In the genomic region with DNA sequence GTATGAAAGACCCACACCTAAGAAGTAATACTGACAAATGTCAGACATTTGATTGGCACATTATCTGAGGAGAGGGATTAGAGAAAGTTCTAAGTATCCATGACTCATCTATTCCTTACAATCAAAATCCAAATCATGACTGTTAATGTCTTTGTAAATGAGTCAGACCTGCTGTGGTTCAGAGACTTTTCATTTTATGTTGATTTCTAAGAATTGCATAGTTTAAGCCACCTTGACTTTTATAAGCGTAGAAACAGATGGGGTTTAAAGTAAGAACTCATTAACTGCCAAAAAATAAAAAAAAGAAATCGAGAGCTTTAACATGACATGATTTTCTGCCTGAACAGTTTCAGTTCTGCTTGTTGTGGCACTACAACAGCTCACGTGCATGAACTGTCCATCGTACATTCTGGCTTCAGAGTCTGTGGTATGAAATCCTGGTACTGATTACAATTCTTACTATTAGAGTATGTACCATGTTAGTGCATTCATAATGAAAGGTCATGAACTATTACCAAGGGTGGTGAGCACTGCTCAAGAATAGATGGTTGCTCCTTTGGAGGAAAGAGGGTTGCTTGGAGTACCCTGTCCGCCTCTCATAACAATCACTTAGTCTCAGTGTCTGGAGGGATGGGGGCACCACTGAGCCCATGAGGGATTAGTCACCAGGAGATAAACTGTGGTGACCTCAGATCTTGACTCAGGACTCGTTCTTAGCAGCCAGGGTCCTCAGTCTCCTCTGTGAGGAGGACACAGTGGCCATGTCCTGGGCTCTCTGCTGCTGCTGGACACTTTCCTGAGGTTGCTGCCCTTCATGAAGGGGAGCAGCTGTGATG, we compare ENCODE assay signal across 9 cellular contexts. TPM values are rescaled to one million over a fixed set of nuclear protein-coding genes. Genes with fewer than 3 reads are reported as not detected.
DNase-seq lines count a peak whose midpoint lies in the region; ATAC-seq and TF ChIP-seq lines count a peak whose summit lies in the region.
"Had no signal": no experiment of that assay in that cellular context is flagged by ENCODE, and none has a peak within 500 bp of the region (broad histone marks: within the 10 kb centered on the region; RNA-seq: fewer than 3 reads in every experiment).

No MANE protein-coding gene starts in this region.

- H3K27me3 ChIP-seq in CD4-positive, CD25-positive, alpha-beta regulatory T cell (ENCODE audit: control insufficient read depth, insufficient read depth, low read length): no peaks in the 10 kb centered on the region
- H3K27me3 ChIP-seq in osteoblast (ENCODE audit: insufficient read depth, low read length) (no peaks in the 10 kb centered on the region), BE2C (no peaks in the 10 kb centered on the region)
- H3K27me3 ChIP-seq: tibial artery had no signal

- POLR2A ChIA-PET in WTC11 (lab: Charles Lee): interaction anchor here (0.6 kb wide), 1 partner anchor 239 kb away, joined by 3 read pairs; no protein-coding TSS in a partner anchor

- no peak overlapping the region for H3K27ac ChIP-seq in CD4-positive, CD25-positive, alpha-beta regulatory T cell (ENCODE audit: insufficient read depth, low read length, poor library complexity, severe bottlenecking)
- peak overlapping the region; percentile 58 for H3K27ac ChIP-seq in osteoblast (ENCODE audit: low read depth, low read length)
- H3K27ac ChIP-seq: tibial artery had no signal

- peaks cover 0 to 8% (median 4%) of the 10 kb centered on the region in 4 donors for H3K4me1 Mint-ChIP-seq in CD4-positive, CD25-positive, alpha-beta regulatory T cell
- H3K4me1 Mint-ChIP-seq in WTC11: peaks cover 43% of the 10 kb centered on the region

- CTCF ChIA-PET in WTC11 (lab: Charles Lee): interaction anchor here (0.7 to 1.2 kb wide), 2 partner anchors 40 to 52 kb away, joined by 3 read pairs; no protein-coding TSS in a partner anchor

- H3K27ac Mint-ChIP-seq in CD4-positive, CD25-positive, alpha-beta regulatory T cell: peak overlapping the region in 1 of 3 donors; percentile 14
- peak overlapping the region; percentile 98 for H3K27ac Mint-ChIP-seq in WTC11

- H3K9me3 ChIP-seq in CD4-positive, CD25-positive, alpha-beta regulatory T cell (ENCODE audit: control insufficient read depth in 2 of 2, low read length in 2 of 2): no peaks in the 10 kb centered on the region
- H3K9me3 ChIP-seq in osteoblast (ENCODE audit: low read depth, low read length): no peaks in the 10 kb centered on the region
- H3K9me3 ChIP-seq in BE2C: no peaks in the 10 kb centered on the region
- H3K9me3 ChIP-seq: tibial artery had no signal

- no peaks in the 10 kb centered on the region for H3K79me2 ChIP-seq in osteoblast (ENCODE audit: insufficient read depth, low read length)

- peaks cover under 1% of the 10 kb centered on the region for H3K36me3 Mint-ChIP-seq in CD4-positive, CD25-positive, alpha-beta regulatory T cell
- H3K36me3 Mint-ChIP-seq in WTC11: peaks cover 67% of the 10 kb centered on the region

- no peak overlapping the region for H3K4me3 Mint-ChIP-seq in CD4-positive, CD25-positive, alpha-beta regulatory T cell
- H3K4me3 Mint-ChIP-seq in WTC11: no peak overlapping the region

- H3K27me3 Mint-ChIP-seq in CD4-positive, CD25-positive, alpha-beta regulatory T cell: peaks cover 4% of the 10 kb centered on the region
- H3K27me3 Mint-ChIP-seq in WTC11 (ENCODE audit: low read depth): no peaks in the 10 kb centered on the region

- H2AFZ ChIP-seq in osteoblast (ENCODE audit: low read length): no peak overlapping the region

- H3K4me2 ChIP-seq in osteoblast (ENCODE audit: insufficient read depth, low read length): peak overlapping the region; percentile 49

- no peak for TF ChIP-seq CTCF in WTC11 (IDR thresholded peaks at IDR 0.05)
- TF ChIP-seq CTCF in osteoblast (IDR thresholded peaks at IDR 0.05; ENCODE audit: extremely low read depth, low read depth, low read length): no peak
- no peak for TF ChIP-seq CTCF in BE2C (IDR thresholded peaks at IDR 0.05; ENCODE audit: low read depth, low read length)

- no peak overlapping the region for H3K4me3 ChIP-seq in CD4-positive, CD25-positive, alpha-beta regulatory T cell (ENCODE audit: low read depth, low read length)
- H3K4me3 ChIP-seq in osteoblast (ENCODE audit: insufficient read depth, low read length): peak overlapping the region; percentile 18
- no peak overlapping the region for H3K4me3 ChIP-seq in BE2C (ENCODE audit: low read depth, low read length)
- H3K4me3 ChIP-seq: tibial artery had no signal

- peaks cover 0 to 4% (median 0%) of the 10 kb centered on the region in 7 donors for H3K9me3 Mint-ChIP-seq in CD4-positive, CD25-positive, alpha-beta regulatory T cell
- H3K9me3 Mint-ChIP-seq in WTC11: peaks cover 18% of the 10 kb centered on the region

- H4K20me1 ChIP-seq in osteoblast (ENCODE audit: insufficient read depth, low read length): no peaks in the 10 kb centered on the region

- no peaks in the 10 kb centered on the region for H3K36me3 ChIP-seq in CD4-positive, CD25-positive, alpha-beta regulatory T cell (ENCODE audit: control insufficient read depth, insufficient read depth, low read length)
- H3K36me3 ChIP-seq in osteoblast (ENCODE audit: insufficient read depth, low read length) (peaks cover 9% of the 10 kb centered on the region), BE2C (no peaks in the 10 kb centered on the region)

- no peaks in the 10 kb centered on the region for H3K4me1 ChIP-seq in CD4-positive, CD25-positive, alpha-beta regulatory T cell (ENCODE audit: control insufficient read depth, insufficient read depth, low read length, poor library complexity, severe bottlenecking)
- H3K4me1 ChIP-seq in osteoblast (ENCODE audit: insufficient read depth, low read length) (peaks cover 27% of the 10 kb centered on the region), BE2C (no peaks in the 10 kb centered on the region)

- ATAC-seq in CD4-positive, CD25-positive, alpha-beta regulatory T cell (ENCODE audit: low read depth in 2 of 2): peak; percentile 39 to 44
- ATAC-seq in GM19351 (IDR thresholded peaks at IDR 0.05; ENCODE audit: unreplicated experiment) (peak; percentile 93), HG03139 (IDR thresholded peaks at IDR 0.05; ENCODE audit: unreplicated experiment) (peak; percentile 95), WTC11 (peak; percentile 12; the same call in 1 of the 2 replicates)

- DNase-seq in CD4-positive, CD25-positive, alpha-beta regulatory T cell: peak in 1 of 3 donors; percentile 60
- no peak for DNase-seq in WTC11 (ENCODE audit: low spot score)
- no peak for DNase-seq in osteoblast (ENCODE audit: insufficient read length, low spot score, missing footprints)
- no peak for DNase-seq in BE2C
- no peak for DNase-seq in NCI-H345 (lab: John Stamatoyannopoulos, UW)
- DNase-seq in NCI-H2196 treated with DMSO at 0.1 percent for 48 hours (lab: John Stamatoyannopoulos, UW; ENCODE audit: unreplicated experiment): no peak

TF ChIP-seq in WTC11, 78 proteins besides CTCF, POLR2A, EP300 and RAD21:
- TF ChIP-seq, protein P1, sequence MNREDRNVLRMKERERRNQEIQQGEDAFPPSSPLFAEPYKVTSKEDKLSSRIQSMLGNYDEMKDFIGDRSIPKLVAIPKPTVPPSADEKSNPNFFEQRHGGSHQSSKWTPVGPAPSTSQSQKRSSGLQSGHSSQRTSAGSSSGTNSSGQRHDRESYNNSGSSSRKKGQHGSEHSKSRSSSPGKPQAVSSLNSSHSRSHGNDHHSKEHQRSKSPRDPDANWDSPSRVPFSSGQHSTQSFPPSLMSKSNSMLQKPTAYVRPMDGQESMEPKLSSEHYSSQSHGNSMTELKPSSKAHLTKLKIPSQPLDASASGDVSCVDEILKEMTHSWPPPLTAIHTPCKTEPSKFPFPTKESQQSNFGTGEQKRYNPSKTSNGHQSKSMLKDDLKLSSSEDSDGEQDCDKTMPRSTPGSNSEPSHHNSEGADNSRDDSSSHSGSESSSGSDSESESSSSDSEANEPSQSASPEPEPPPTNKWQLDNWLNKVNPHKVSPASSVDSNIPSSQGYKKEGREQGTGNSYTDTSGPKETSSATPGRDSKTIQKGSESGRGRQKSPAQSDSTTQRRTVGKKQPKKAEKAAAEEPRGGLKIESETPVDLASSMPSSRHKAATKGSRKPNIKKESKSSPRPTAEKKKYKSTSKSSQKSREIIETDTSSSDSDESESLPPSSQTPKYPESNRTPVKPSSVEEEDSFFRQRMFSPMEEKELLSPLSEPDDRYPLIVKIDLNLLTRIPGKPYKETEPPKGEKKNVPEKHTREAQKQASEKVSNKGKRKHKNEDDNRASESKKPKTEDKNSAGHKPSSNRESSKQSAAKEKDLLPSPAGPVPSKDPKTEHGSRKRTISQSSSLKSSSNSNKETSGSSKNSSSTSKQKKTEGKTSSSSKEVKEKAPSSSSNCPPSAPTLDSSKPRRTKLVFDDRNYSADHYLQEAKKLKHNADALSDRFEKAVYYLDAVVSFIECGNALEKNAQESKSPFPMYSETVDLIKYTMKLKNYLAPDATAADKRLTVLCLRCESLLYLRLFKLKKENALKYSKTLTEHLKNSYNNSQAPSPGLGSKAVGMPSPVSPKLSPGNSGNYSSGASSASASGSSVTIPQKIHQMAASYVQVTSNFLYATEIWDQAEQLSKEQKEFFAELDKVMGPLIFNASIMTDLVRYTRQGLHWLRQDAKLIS (CRISPR knock-in tag; IDR thresholded peaks at IDR 0.05; ENCODE audit: borderline replicate concordance): no peak
- 0 out of 2 replicates have a peak, but pooled peaks have one; percentile 41 for TF ChIP-seq ZNF138 (CRISPR knock-in tag; conservative IDR thresholded peaks at IDR 0.05)

RNA-seq across cellular contexts. Expression of a gene that starts 42.2 kb away (rescaled TPM):
- not detected for total RNA-seq in CD4-positive, CD25-positive, alpha-beta regulatory T cell
- not detected for polyA plus RNA-seq in CD4-positive, CD25-positive, alpha-beta regulatory T cell
- total RNA-seq in WTC11 (2021) (0.11 to 0.14 TPM in 2 of 3 replicates, not detected in the other), osteoblast (not detected in 2 replicates)
- polyA plus RNA-seq in BE2C (2012; ENCODE audit: insufficient read depth, insufficient read length, low read depth): not detected

RNA-seq across cellular contexts. Expression of a gene that starts 54.5 kb away (rescaled TPM):
- total RNA-seq in CD4-positive, CD25-positive, alpha-beta regulatory T cell: 7.3 TPM
- 1 to 10 TPM in 2 of 4 donors, under 1 TPM in 1, not detected in 1; 0.83 to 3.5 (median 1.8) TPM for polyA plus RNA-seq in CD4-positive, CD25-positive, alpha-beta regulatory T cell
- total RNA-seq in WTC11 (2021) (223 to 226 TPM (median 226 TPM) in 3 replicates), osteoblast (25.0 and 26.1 TPM in 2 replicates)
- polyA plus RNA-seq in BE2C (2012; ENCODE audit: insufficient read depth, insufficient read length, low read depth): 0.74 TPM

Comparison
In these comparisons a context has a peak if more than half of its experiments do, and no peak if none do; other contexts are left out.
1. ATAC-seq: peak in every context shown above with its lines; median percentile 95 in HG03139; 93 in GM19351; 42 in CD4-positive, CD25-positive, alpha-beta regulatory T cell; 12 in WTC11.